29 cellular contexts compared by ENCODE assay signal in the genomic region with DNA sequence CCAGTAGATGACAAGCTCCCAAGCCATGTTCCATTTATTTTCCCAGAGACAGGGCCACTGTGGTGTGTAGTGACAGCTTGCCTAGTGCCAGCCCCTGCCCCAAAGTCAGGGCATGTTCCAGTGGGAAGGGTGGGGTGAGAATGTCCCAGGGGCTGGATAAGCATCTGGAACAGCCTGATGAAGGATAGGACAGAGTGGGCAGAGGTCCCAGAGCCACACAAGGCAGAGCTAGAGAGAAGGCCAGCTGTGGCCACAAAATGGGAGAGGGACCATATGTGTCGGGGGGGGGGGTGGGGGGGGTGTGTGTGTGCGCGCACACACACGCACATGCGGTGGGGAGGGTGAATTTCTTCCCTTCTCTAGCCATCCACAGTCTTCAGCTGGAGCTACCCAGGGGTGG.
"Had no signal": no experiment of that assay in that cellular context is flagged by ENCODE, and none has a peak within 500 bp of the region (broad histone marks: within the 10 kb centered on the region; RNA-seq: fewer than 3 reads in every experiment).

No MANE protein-coding gene starts in this region.

- H3K9me3 ChIP-seq: esophagus squamous epithelium, heart right ventricle, left lung, prostate gland, right atrium auricular region, thoracic aorta, tibial nerve, upper lobe of left lung had no signal

- H3K36me3 ChIP-seq: esophagus squamous epithelium, heart right ventricle, left lung, prostate gland, right atrium auricular region, thoracic aorta, tibial nerve, upper lobe of left lung had no signal

- H3K4me1 ChIP-seq: esophagus squamous epithelium, heart right ventricle, left lung, prostate gland, right atrium auricular region, tibial nerve, upper lobe of left lung had no signal

- H3K4me3 Mint-ChIP-seq: effector memory CD8-positive, alpha-beta T cell; naive thymus-derived CD8-positive, alpha-beta T cell; nephron progenitor cell had no signal

- H3K9me3 Mint-ChIP-seq: effector memory CD8-positive, alpha-beta T cell; naive thymus-derived CD8-positive, alpha-beta T cell; nephron progenitor cell had no signal

- H3K27me3 ChIP-seq: esophagus squamous epithelium, heart right ventricle, left lung, right atrium auricular region, tibial nerve, upper lobe of left lung had no signal

- H3K36me3 Mint-ChIP-seq: naive thymus-derived CD8-positive, alpha-beta T cell had no signal

- ATAC-seq: effector memory CD8-positive, alpha-beta T cell; left cardiac atrium; left lung; naive thymus-derived CD8-positive, alpha-beta T cell; sciatic nerve; stimulated activated naive CD8-positive, alpha-beta T cell treated with anti-CD3 and anti-CD28 coated beads, Interleukin-15, Interleukin-2, amounts not matched to agents 100 U/mL and 50 U/mL, for 24 hours had no signal

- FAIRE-seq: endometrium, islet of Langerhans, urothelium cell line had no signal

- H3K27ac Mint-ChIP-seq: effector memory CD8-positive, alpha-beta T cell had no signal

- H3K27ac ChIP-seq: coronary artery, esophagus squamous epithelium, heart right ventricle, left lung, prostate gland, right atrium auricular region, thoracic aorta, tibial nerve, upper lobe of left lung had no signal

- DNase-seq: effector memory CD8-positive, alpha-beta T cell; esophagus squamous epithelium; foreskin melanocyte; heart right ventricle; hippocampal formation; left cardiac atrium; left lung; mesenchymal stem cell; midbrain; naive thymus-derived CD8-positive, alpha-beta T cell; nephron progenitor cell; nucleus accumbens; stimulated activated CD4-positive, alpha-beta T cell treated with anti-CD3 and anti-CD28 coated beads, Interleukin-12 subunit alpha, Interleukin-12 subunit beta, amount 100 ng/mL, for 4 hours; stimulated activated CD4-positive, alpha-beta T cell treated with anti-CD3 and anti-CD28 coated beads, Interleukin-1b, Interleukin-23, amount 100 ng/mL, for 48 hours; stimulated activated CD4-positive, alpha-beta T cell treated with anti-CD3 and anti-CD28 coated beads, Interleukin-4, amount 100 ng/mL, for 1 hour; stimulated activated CD8-positive, alpha-beta memory T cell treated with anti-CD3 and anti-CD28 coated beads, Interleukin-4, amount 100 ng/mL, for 48 hours; stimulated activated naive CD8-positive, alpha-beta T cell treated with anti-CD3 and anti-CD28 coated beads, Interleukin-15, Interleukin-2, amounts not matched to agents 100 U/mL and 50 U/mL, for 24 hours; substantia nigra; upper lobe of left lung had no signal

- H3K4me3 ChIP-seq: coronary artery, esophagus squamous epithelium, heart right ventricle, left lung, prostate gland, right atrium auricular region, smooth muscle cell, thoracic aorta, tibial nerve, upper lobe of left lung had no signal
